In the genomic region with DNA sequence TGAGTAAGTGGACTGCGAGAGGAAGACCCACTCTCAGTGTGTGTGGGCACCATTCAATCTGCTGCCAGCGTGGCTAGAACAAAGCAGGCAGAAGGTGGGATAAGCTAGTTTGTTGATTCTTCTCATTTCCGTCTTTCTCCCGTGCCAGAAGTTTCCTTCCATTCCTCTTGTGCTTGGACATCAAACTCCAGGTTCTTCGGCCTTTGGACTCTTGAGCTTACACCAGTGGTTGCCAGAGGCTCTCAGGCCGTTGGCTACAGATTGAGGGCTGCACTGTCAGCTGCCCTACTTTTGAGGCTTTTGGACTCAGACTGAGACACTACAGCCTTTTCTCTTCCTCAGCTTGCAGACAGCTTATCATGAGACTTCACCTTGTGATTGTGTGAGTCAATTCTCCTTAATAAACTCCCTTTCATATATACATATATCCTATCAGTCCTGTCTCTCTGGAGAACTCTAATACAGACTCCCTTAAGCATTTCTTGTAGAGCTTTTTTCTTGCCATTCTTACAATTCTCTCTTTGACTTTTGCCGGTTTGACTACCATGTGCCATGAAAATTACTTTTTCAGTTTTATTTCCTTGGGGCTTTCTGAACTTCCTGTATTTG, we compare ENCODE assay signal across 14 cellular contexts.
DNase-seq lines count a peak whose midpoint lies in the region; ATAC-seq, FAIRE-seq and TF ChIP-seq lines count a peak whose summit lies in the region.
"Had no signal": no experiment of that assay in that cellular context is flagged by ENCODE, and none has a peak within 500 bp of the region (broad histone marks: within the 10 kb centered on the region; RNA-seq: fewer than 3 reads in every experiment).

No MANE protein-coding gene starts in this region.

- H3K27me3 ChIP-seq in Peyer's patch (no peaks in the 10 kb centered on the region), K562 (ENCODE audit: control insufficient read depth in 2 of 2, insufficient read depth in 2 of 2, low read length in 2 of 2) (no peaks in the 10 kb centered on the region), right lobe of liver (no peaks in the 10 kb centered on the region), transverse colon (no peaks in the 10 kb centered on the region), mammary epithelial cell (ENCODE audit: insufficient read depth, low read length) (no peaks in the 10 kb centered on the region)

- H3K9me3 ChIP-seq in Peyer's patch (no peaks in the 10 kb centered on the region), K562 (replicated peaks; ENCODE audit: control insufficient read depth, insufficient read depth, low read depth, low read length) (no peaks in the 10 kb centered on the region; the same call in 1 of the 2 replicates), right lobe of liver (no peaks in the 10 kb centered on the region), transverse colon (no peaks in the 10 kb centered on the region), mammary epithelial cell (replicated peaks; ENCODE audit: insufficient read depth, low read length) (no peaks in the 10 kb centered on the region)
- H3K9me3 ChIP-seq: HAP-1 had no signal

- no peak for FAIRE-seq in K562 (lab: Jason Lieb, UNC)
- FAIRE-seq: A204.1, GM12878, H1 had no signal

- POLR2A ChIA-PET in K562 (lab: Yijun Ruan, JAX) = no interaction called here

- no peak for TF ChIP-seq RAD21 in K562 (CRISPR knock-in tag; conservative IDR thresholded peaks at IDR 0.05 in 1 of 2, IDR thresholded peaks at IDR 0.05 in 1 of 2)

- no peak overlapping the region for H3K4me2 ChIP-seq in K562 (ENCODE audit: insufficient read depth, low read length)
- H3K4me2 ChIP-seq in mammary epithelial cell (ENCODE audit: insufficient read depth, low read depth, low read length) = no peak overlapping the region

- TF ChIP-seq EP300 in K562 (IDR thresholded peaks at IDR 0.05; ENCODE audit: low read length) (no peak), transverse colon (IDR thresholded peaks at IDR 0.05; ENCODE audit: low read depth) (no peak)

- H4K20me1 ChIP-seq in K562 (replicated peaks; ENCODE audit: control insufficient read depth, insufficient read depth, low read length) (no peaks in the 10 kb centered on the region), mammary epithelial cell (ENCODE audit: insufficient read depth, low read length) (no peaks in the 10 kb centered on the region)

- H3K4me3 ChIP-seq in Peyer's patch (no peak overlapping the region), K562 (no peak overlapping the region), right lobe of liver (no peak overlapping the region), transverse colon (no peak overlapping the region), mammary epithelial cell (replicated peaks in 1 of 3; ENCODE audit: insufficient read depth in 1 of 3, low read depth in 2 of 3, low read length in 3 of 3) (no peak overlapping the region)
- H3K4me3 ChIP-seq: GM12878, HAP-1 had no signal

- no peaks in the 10 kb centered on the region for H3K9me1 ChIP-seq in K562 (ENCODE audit: control insufficient read depth, insufficient read depth, low read length)

- dilution Hi-C loops in mammary epithelial cell (cut with HindIII; ENCODE audit: low sequenced_read_pairs) = no loop called here

- H2AFZ ChIP-seq in K562 (ENCODE audit: low read depth, low read length) = 0 out of 2 replicates have a peak overlapping the region, but pooled peaks have one; percentile 9
- H2AFZ ChIP-seq in mammary epithelial cell (ENCODE audit: low read depth, low read length) = no peak overlapping the region

- H3K36me3 ChIP-seq in Peyer's patch (no peaks in the 10 kb centered on the region), K562 (ENCODE audit: control insufficient read depth, insufficient read depth, low read length) (no peaks in the 10 kb centered on the region), right lobe of liver (no peaks in the 10 kb centered on the region), transverse colon (no peaks in the 10 kb centered on the region), mammary epithelial cell (ENCODE audit: insufficient read depth, low read length) (no peaks in the 10 kb centered on the region)
- H3K36me3 ChIP-seq: HAP-1 had no signal

- TF ChIP-seq POLR2A in Peyer's patch (IDR thresholded peaks at IDR 0.05) (no peak), K562 (conservative IDR thresholded peaks at IDR 0.05) (no peak), right lobe of liver (IDR thresholded peaks at IDR 0.05) (no peak), transverse colon (IDR thresholded peaks at IDR 0.05) (no peak)

- TF ChIP-seq CTCF in Peyer's patch (IDR thresholded peaks at IDR 0.05) (no peak), K562 (IDR thresholded peaks at IDR 0.05 in 2 of 3, conservative IDR thresholded peaks at IDR 0.05 in 1 of 3; ENCODE audit: insufficient read depth in 2 of 3, low read depth in 1 of 3, low read length in 3 of 3) (no peak), right lobe of liver (IDR thresholded peaks at IDR 0.05) (no peak), transverse colon (IDR thresholded peaks at IDR 0.05) (no peak), mammary epithelial cell (conservative IDR thresholded peaks at IDR 0.05 in 1 of 2, IDR thresholded peaks at IDR 0.05 in 1 of 2; ENCODE audit: extremely low read depth in 1 of 2, insufficient read depth in 1 of 2, low read depth in 1 of 2, low read length in 2 of 2) (no peak)

- H3K4me1 ChIP-seq in Peyer's patch (no peaks in the 10 kb centered on the region), K562 (replicated peaks in 1 of 2; ENCODE audit: control insufficient read depth in 2 of 2, insufficient read depth in 2 of 2, low read length in 2 of 2) (no peaks in the 10 kb centered on the region), right lobe of liver (no peaks in the 10 kb centered on the region), transverse colon (peaks cover 0 to 9% (median 0%) of the 10 kb centered on the region in 4 donors), mammary epithelial cell (ENCODE audit: insufficient read depth, low read length) (no peaks in the 10 kb centered on the region)
- H3K4me1 ChIP-seq: HAP-1 had no signal

- 7% methylated on average over 7 of the region's 7 CpGs for WGBS in K562 (ENCODE audit: insufficient coverage, low coverage, missing lambda C conversion rate)
- WGBS in right lobe of liver (ENCODE audit: insufficient coverage, low coverage, low lambda C conversion rate, missing lambda C conversion rate) = 30% methylated on average over 7 of the region's 7 CpGs
- 53 to 76% methylated on average over 4 to 7 of the region's 7 CpGs for WGBS in transverse colon (ENCODE audit: low coverage in 1 of 2), 2 donors
- 67% methylated on average over 7 of the region's 7 CpGs for WGBS in mammary epithelial cell (ENCODE audit: low coverage, missing lambda C conversion rate)

- BruUV-seq in K562 (replicated peaks; lab: Mats Ljungman, UMichigan) = no TSS peak
- no TSS peak for BruUV-seq in mammary epithelial cell (replicated peaks; lab: Mats Ljungman, UMichigan)

- CTCF ChIA-PET in K562 (lab: Yijun Ruan, JAX; ENCODE audit: low intra/inter-chr PET ratio) (no interaction called here), mammary epithelial cell (lab: Charles Lee; ENCODE audit: low non-redundant PET) (no interaction called here)

- in situ Hi-C loops in K562 (cut with MboI) (no loop called here), transverse colon (cut with MboI; ENCODE audit: low pct_ligation_motif_present in 1 of 4, low pct_unique_long_range_greater_than_20kb in 1 of 4, low sequenced_read_pairs in 3 of 4) (no loop called here), mammary epithelial cell (cut with MboI; ENCODE audit: low sequenced_read_pairs in 2 of 2) (no loop called here)

- peak overlapping the region in 1 of 4 donors; percentile 15 for H3K27ac ChIP-seq in Peyer's patch
- no peak overlapping the region for H3K27ac ChIP-seq in K562 (ENCODE audit: extremely low read depth, low read depth, low read length)
- H3K27ac ChIP-seq in right lobe of liver = no peak overlapping the region
- H3K27ac ChIP-seq in transverse colon = no peak overlapping the region
- H3K27ac ChIP-seq in mammary epithelial cell (ENCODE audit: insufficient read depth, low read depth, low read length) = no peak overlapping the region

- intact Hi-C loops in K562 (cut with micrococcal nuclease) (no loop called here), right lobe of liver (cut with DNase I) (no loop called here), transverse colon (cut with DNase I; ENCODE audit: low total_unique reads) (no loop called here), mammary epithelial cell (cut with micrococcal nuclease) (no loop called here)

- peak in 2 of 3 donors; percentile 54 to 63 for DNase-seq in Peyer's patch
- peak in 1 of 4 experiments; percentile 14 for DNase-seq in K562 (ENCODE audit: extremely low read depth in 1 of 4, low spot score in 3 of 4)
- DNase-seq in right lobe of liver = peak; percentile 21 to 81 (median 58)
- DNase-seq in transverse colon = peak; percentile 20
- no peak for DNase-seq in mammary epithelial cell
- no peak for DNase-seq in GOT3 (lab: John Stamatoyannopoulos, UW)
- DNase-seq in kidney glomerular epithelial cell (lab: John Stamatoyannopoulos, UW) = no peak
- DNase-seq: C1 segment of cervical spinal cord; CD4-positive, alpha-beta memory T cell; DMS79 had no signal

- ATAC-seq in K562 (no peak), right lobe of liver (peak; percentile 52 to 98 (median 78))
- ATAC-seq: GM12878 had no signal

- H3K79me2 ChIP-seq in K562 (ENCODE audit: control insufficient read depth, insufficient read depth, low read length) (no peaks in the 10 kb centered on the region), mammary epithelial cell (ENCODE audit: insufficient read depth, low read length) (no peaks in the 10 kb centered on the region)

- H3K9ac ChIP-seq in K562 (ENCODE audit: insufficient read depth in 1 of 2, low read depth in 2 of 2, low read length in 2 of 2) = no peak overlapping the region
- no peak overlapping the region for H3K9ac ChIP-seq in mammary epithelial cell (ENCODE audit: insufficient read depth, low read length)

TF ChIP-seq in K562, 482 proteins besides CTCF, POLR2A, EP300 and RAD21:
- TF ChIP-seq ZNF551 (CRISPR knock-in tag; IDR thresholded peaks at IDR 0.05) = no peak
- TF ChIP-seq DDX20 (tag; IDR thresholded peaks at IDR 0.05; ENCODE audit: low read depth) = no peak
- TF ChIP-seq KAT8 (IDR thresholded peaks at IDR 0.05; ENCODE audit: low read depth) = no peak
- 0 out of 2 replicates have a peak, but pooled peaks have one; percentile 12 for TF ChIP-seq CBFA2T3 (IDR thresholded peaks at IDR 0.05)

Comparison
In these comparisons a context has a peak if more than half of its experiments do, and no peak if none do; other contexts are left out.
1. DNase-seq: peak in Peyer's patch (2 of 3), right lobe of liver (3 of 3) and transverse colon (single experiment); none in mammary epithelial cell (single experiment), GOT3 (single experiment) and kidney glomerular epithelial cell (single experiment).